ENCODE assay signal across 18 cellular contexts in the genomic region with DNA sequence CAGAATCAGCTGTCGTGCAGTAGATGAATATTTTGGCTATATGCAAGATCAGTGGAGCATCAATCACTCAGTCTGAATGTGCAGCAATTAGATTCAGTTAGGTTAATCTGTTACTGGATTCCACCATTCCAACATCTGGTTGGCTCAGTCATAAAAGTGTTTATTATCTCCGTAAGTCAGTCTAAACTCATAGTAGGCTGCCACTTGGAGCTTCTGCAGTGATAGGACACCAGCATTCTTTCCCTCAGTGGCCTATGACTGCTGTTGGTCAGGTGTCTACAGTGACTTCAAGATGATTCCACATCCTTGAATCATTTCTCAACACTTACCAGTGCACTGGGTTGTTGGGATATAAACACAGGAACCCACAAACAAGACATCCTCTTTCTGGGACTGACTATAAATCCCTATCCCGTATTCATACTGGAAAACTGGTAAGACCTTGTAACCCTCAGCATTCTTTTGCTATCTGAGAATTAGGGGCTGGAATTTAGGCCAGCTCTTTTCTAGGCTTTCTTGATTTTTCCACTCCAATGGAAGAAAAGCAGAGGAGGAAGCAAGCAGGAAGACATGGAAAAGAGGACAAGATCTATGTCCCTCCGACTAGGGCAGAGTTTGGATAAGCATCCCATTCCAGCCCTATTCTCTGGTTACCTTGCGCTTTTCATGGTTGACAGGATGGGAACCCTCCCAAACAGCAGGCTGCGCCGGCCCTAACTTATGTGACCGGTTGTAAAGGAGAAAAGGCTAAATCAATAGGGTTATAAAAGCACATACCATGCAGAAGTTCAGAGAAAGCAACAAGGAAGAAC.
"Had no signal": no experiment of that assay in that cellular context is flagged by ENCODE, and none has a peak within 500 bp of the region (broad histone marks: within the 10 kb centered on the region; RNA-seq: fewer than 3 reads in every experiment).

No MANE protein-coding gene starts in this region.

- DNase-seq: activated CD4-positive, alpha-beta T cell treated with anti-CD3 and anti-CD28 coated beads, Interleukin-2, amount 50 U/mL, for 1 hour; activated CD4-positive, CD25-positive, alpha-beta regulatory T cell treated with anti-CD3 and anti-CD28 coated beads, Interleukin-2, amount 50 U/mL, for 72 hours; activated gamma-delta T cell; activated naive CD4-positive, alpha-beta T cell treated with anti-CD3 and anti-CD28 coated beads, Interleukin-2, amount 50 U/mL, for 16 hours; aorta; left ventricle myocardium inferior; stimulated activated CD4-positive, alpha-beta T cell treated with anti-CD3 and anti-CD28 coated beads, Interleukin-2, amount 100 ng/mL, for 24 hours; uterus had no signal

- H3K4me1 ChIP-seq: foreskin keratinocyte, left ventricle myocardium inferior, parathyroid adenoma, uterus had no signal

- H2AFZ ChIP-seq: parathyroid adenoma had no signal

- H3K27me3 Mint-ChIP-seq: brain had no signal

- H3K27me3 ChIP-seq: foreskin keratinocyte, uterus had no signal

- H3K9me3 Mint-ChIP-seq: activated T-helper 1 cell treated with anti-CD3 and anti-CD28 coated beads, Interleukin-12 subunit alpha, Interleukin-12 subunit beta, Interleukin-2, Interleukin-4 antibody, amounts not matched to agents 30 ng/mL and 10 ng/mL and 1 ng/mL, durations not matched to agents 14 hours and 24 hours and 36 hours; brain; nephron; stimulated activated naive B cell treated with anti-CD40 and anti-IgM and Interleukin-4, amounts not matched to agents 10 μg/mL and 1 μg/mL and 100 μg/mL, for 72 hours had no signal

- H3K36me3 Mint-ChIP-seq: brain; stimulated activated naive B cell treated with anti-CD40 and anti-IgM and Interleukin-4, amounts not matched to agents 10 μg/mL and 1 μg/mL and 100 μg/mL, for 72 hours had no signal

- H3K27ac Mint-ChIP-seq: activated CD8-positive, alpha-beta T cell treated with anti-CD3 and anti-CD28 coated beads, Interleukin-2, amount 10 ng/mL, durations not matched to agents 7 days and 5 days; activated T-helper 1 cell treated with anti-CD3 and anti-CD28 coated beads, Interleukin-12 subunit alpha, Interleukin-12 subunit beta, Interleukin-2, Interleukin-4 antibody, amounts not matched to agents 30 ng/mL and 10 ng/mL and 1 ng/mL, durations not matched to agents 14 hours and 24 hours and 36 hours; stimulated activated naive B cell treated with anti-CD40 and anti-IgM and Interleukin-4, amounts not matched to agents 10 μg/mL and 1 μg/mL and 100 μg/mL, for 72 hours had no signal

- H3K4me3 ChIP-seq: left ventricle myocardium inferior, skin epidermis, uterus had no signal

- H3K79me2 ChIP-seq: parathyroid adenoma had no signal

- H3K27ac ChIP-seq: epithelial cell of prostate, foreskin keratinocyte, left ventricle myocardium inferior, parathyroid adenoma, skin epidermis, uterus, VCaP had no signal

- H3K4me3 Mint-ChIP-seq: activated CD8-positive, alpha-beta T cell treated with anti-CD3 and anti-CD28 coated beads, Interleukin-2, amount 10 ng/mL, durations not matched to agents 7 days and 5 days; activated T-helper 1 cell treated with anti-CD3 and anti-CD28 coated beads, Interleukin-12 subunit alpha, Interleukin-12 subunit beta, Interleukin-2, Interleukin-4 antibody, amounts not matched to agents 30 ng/mL and 10 ng/mL and 1 ng/mL, durations not matched to agents 14 hours and 24 hours and 36 hours; brain; nephron; stimulated activated naive B cell treated with anti-CD40 and anti-IgM and Interleukin-4, amounts not matched to agents 10 μg/mL and 1 μg/mL and 100 μg/mL, for 72 hours had no signal

- H3K9me3 ChIP-seq: left ventricle myocardium inferior, uterus had no signal

- H3K36me3 ChIP-seq: left ventricle myocardium inferior, uterus had no signal
